Comparison of ENCODE assay signal across 15 cellular contexts in the genomic region with DNA sequence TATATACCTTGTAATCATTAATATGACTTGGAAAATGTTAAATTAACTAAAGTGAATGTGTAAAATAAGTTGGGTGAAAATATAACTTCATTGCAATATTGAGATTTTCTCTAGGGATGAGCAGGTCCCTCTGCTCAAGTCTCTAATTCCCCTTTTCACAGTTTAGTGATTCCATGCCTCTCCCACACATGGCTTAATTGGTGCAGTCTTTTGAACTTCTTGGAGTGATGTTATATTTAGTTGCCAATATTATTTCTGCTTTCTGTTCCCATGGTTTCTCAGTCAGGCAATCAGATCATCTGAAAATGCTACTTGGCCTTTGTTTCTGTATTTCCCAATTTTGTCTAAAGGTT.
DNase-seq lines count a peak whose midpoint lies in the region; ATAC-seq and TF ChIP-seq lines count a peak whose summit lies in the region.
"Had no signal": no experiment of that assay in that cellular context is flagged by ENCODE, and none has a peak within 500 bp of the region (broad histone marks: within the 10 kb centered on the region; RNA-seq: fewer than 3 reads in every experiment).

No MANE protein-coding gene starts in this region.

- no peaks in the 10 kb centered on the region for H3K36me3 ChIP-seq in lower lobe of right lung
- no peaks in the 10 kb centered on the region for H3K36me3 ChIP-seq in testis (ENCODE audit: low read depth, missing control alignments)
- H3K36me3 ChIP-seq in H7 (replicated peaks; ENCODE audit: control insufficient read depth, insufficient read depth, low read length) = no peaks in the 10 kb centered on the region
- H3K36me3 ChIP-seq: gastrocnemius medialis, right lobe of liver had no signal

- no peak for TF ChIP-seq CTCF in foreskin keratinocyte (conservative IDR thresholded peaks at IDR 0.05)
- no peak for TF ChIP-seq CTCF in lower lobe of right lung (IDR thresholded peaks at IDR 0.05)
- no peak for TF ChIP-seq CTCF in testis (IDR thresholded peaks at IDR 0.05)

- DNase-seq in foreskin keratinocyte (no peak), lower lobe of right lung (no peak), testis (no peak), NOMO-1 treated with DMSO at 0.1 percent for 48 hours (lab: John Stamatoyannopoulos, UW; ENCODE audit: unreplicated experiment) (no peak), H7 (no peak)
- DNase-seq: activated T-cell treated with anti-CD3 and anti-CD28 coated beads, Interleukin-2, amount 50 U/mL, for 1 hour; Caco-2; central memory CD4-positive, alpha-beta T cell; gastrocnemius medialis; right lobe of liver; stimulated activated CD8-positive, alpha-beta memory T cell treated with anti-CD3 and anti-CD28 coated beads, Interleukin-4, amount 100 ng/mL, for 48 hours had no signal

- peak overlapping the region; percentile 6 for H3K27ac ChIP-seq in foreskin keratinocyte
- no peak overlapping the region for H3K27ac ChIP-seq in lower lobe of right lung
- no peak overlapping the region for H3K27ac ChIP-seq in testis
- H3K27ac ChIP-seq: gastrocnemius medialis, KMS-11, right lobe of liver had no signal

- peaks cover under 1% of the 10 kb centered on the region for H3K9me3 ChIP-seq in lower lobe of right lung
- no peaks in the 10 kb centered on the region for H3K9me3 ChIP-seq in testis
- H3K9me3 ChIP-seq: Caco-2, gastrocnemius medialis, right lobe of liver had no signal

- TF ChIP-seq POLR2A in testis (IDR thresholded peaks at IDR 0.05) = no peak

- intact Hi-C loops in lower lobe of right lung (cut with DNase I) = no loop called here
- intact Hi-C loops in testis (cut with DNase I; ENCODE audit: low total_unique reads) = no loop called here

- H3K4me3 ChIP-seq in lower lobe of right lung = no peak overlapping the region
- no peak overlapping the region for H3K4me3 ChIP-seq in testis
- no peak overlapping the region for H3K4me3 ChIP-seq in H7 (ENCODE audit: insufficient read depth, low read depth, low read length)
- H3K4me3 ChIP-seq: gastrocnemius medialis, right lobe of liver had no signal

- ATAC-seq in GM18520 (IDR thresholded peaks at IDR 0.05; ENCODE audit: unreplicated experiment) = peak; percentile 6
- ATAC-seq in GM21786 (IDR thresholded peaks at IDR 0.05; ENCODE audit: unreplicated experiment) = peak; percentile 45
- ATAC-seq in HG03442 (IDR thresholded peaks at IDR 0.05; ENCODE audit: unreplicated experiment) = peak; percentile 22
- ATAC-seq in foreskin keratinocyte = no peak
- ATAC-seq in lower lobe of right lung = no peak
- ATAC-seq: gastrocnemius medialis, right lobe of liver had no signal

- H3K27me3 ChIP-seq in foreskin keratinocyte (no peaks in the 10 kb centered on the region), lower lobe of right lung (ENCODE audit: low read depth) (no peaks in the 10 kb centered on the region), testis (no peaks in the 10 kb centered on the region), H7 (ENCODE audit: control insufficient read depth, insufficient read depth, low read length) (no peaks in the 10 kb centered on the region)
- H3K27me3 ChIP-seq: gastrocnemius medialis, right lobe of liver had no signal

- H3K4me1 ChIP-seq in foreskin keratinocyte = peaks cover 17% of the 10 kb centered on the region
- no peaks in the 10 kb centered on the region for H3K4me1 ChIP-seq in lower lobe of right lung
- H3K4me1 ChIP-seq in testis = no peaks in the 10 kb centered on the region
- H3K4me1 ChIP-seq: gastrocnemius medialis, right lobe of liver had no signal

Comparison
In these comparisons a context has a peak if more than half of its experiments do, and no peak if none do; other contexts are left out.
1. ATAC-seq: peak in GM18520 (single experiment), GM21786 (single experiment) and HG03442 (single experiment); none in foreskin keratinocyte (single experiment) and lower lobe of right lung (0 of 2).